In the genomic region with DNA sequence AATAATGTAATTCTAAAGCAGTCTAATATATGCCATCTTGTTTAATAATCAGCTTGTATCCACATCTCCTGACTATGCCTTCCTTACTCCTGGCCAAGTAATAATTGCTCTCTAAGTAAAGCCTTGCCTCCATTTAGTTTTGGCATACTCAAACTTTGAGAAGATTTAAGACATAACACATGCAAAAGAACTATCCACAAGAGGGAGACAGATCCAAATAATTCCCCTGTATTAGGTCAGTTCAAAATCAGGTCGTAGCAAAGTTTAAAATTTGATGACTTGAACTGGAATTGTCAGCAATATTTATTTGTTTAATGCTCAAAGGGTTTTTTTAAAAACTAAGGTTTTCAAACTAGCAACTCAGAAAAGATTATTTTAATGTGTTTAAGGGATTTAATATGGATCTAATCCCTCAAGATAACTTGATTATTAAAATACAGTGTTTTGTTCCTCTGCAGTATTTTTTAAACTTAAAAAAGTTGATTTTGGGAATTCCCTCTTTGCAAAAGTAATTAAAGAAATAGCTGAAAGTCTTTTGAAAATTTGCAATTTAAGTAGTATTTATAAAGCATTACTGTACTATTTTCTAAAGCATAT, we compare ENCODE assay signal across 8 cellular contexts.
A peak's percentile ranks its signal among the peaks of the same experiment; 100 is the strongest.
DNase-seq lines count a peak whose midpoint lies in the region; ATAC-seq and TF ChIP-seq lines count a peak whose summit lies in the region.

No MANE protein-coding gene starts in this region.

- DNase-seq in Right ventricle myocardium superior: no peak
- DNase-seq in right atrium auricular region (ENCODE audit: low spot score): no peak
- DNase-seq in Panc1 (ENCODE audit: low read depth, low spot score): peak; percentile 45
- peak; percentile 77 for DNase-seq in fibroblast of mammary gland (ENCODE audit: low read depth)
- DNase-seq in gastrocnemius medialis: no peak
- DNase-seq in activated T-cell treated with anti-CD3 and anti-CD28 coated beads, Interleukin-2, amount 50 U/mL, for 24 hours: no peak
- no peak for DNase-seq in stimulated activated CD4-positive, alpha-beta T cell treated with anti-CD3 and anti-CD28 coated beads, Interleukin-12 subunit alpha, Interleukin-12 subunit beta, amount 100 ng/mL, for 4 hours

- TF ChIP-seq CTCF in right atrium auricular region (IDR thresholded peaks at IDR 0.05): peak in 1 of 2 donors; percentile 64
- peak; percentile 78; the same call in 1 of the 2 replicates for TF ChIP-seq CTCF in Panc1 (IDR thresholded peaks at IDR 0.05)
- peak; percentile 74 for TF ChIP-seq CTCF in fibroblast of mammary gland (conservative IDR thresholded peaks at IDR 0.05; ENCODE audit: control insufficient read depth, insufficient read depth, low read depth, low read length)
- peak in 4 of 5 experiments; percentile 31 to 41 (median 38) for TF ChIP-seq CTCF in gastrocnemius medialis (IDR thresholded peaks at IDR 0.05 in 4 of 5, conservative IDR thresholded peaks at IDR 0.05 in 1 of 5)

- H3K4me3 ChIP-seq in right atrium auricular region (no peak overlapping the region), Panc1 (ENCODE audit: low read depth in 2 of 2, low read length in 2 of 2) (no peak overlapping the region), fibroblast of mammary gland (ENCODE audit: control insufficient read depth, low read depth, low read length) (no peak overlapping the region), gastrocnemius medialis (no peak overlapping the region)

- ATAC-seq in Right ventricle myocardium superior (ENCODE audit: poor library complexity) (peak; percentile 58), Panc1 (peak; percentile 87), gastrocnemius medialis (no peak), HG03196 (IDR thresholded peaks at IDR 0.05; ENCODE audit: unreplicated experiment) (no peak)

- H3K27ac Mint-ChIP-seq in activated T-cell treated with anti-CD3 and anti-CD28 coated beads, Interleukin-2, amount 50 U/mL, for 24 hours: no peak overlapping the region

- CTCF ChIA-PET in Panc1 (lab: Charles Lee): interaction anchor here (0.6 to 1.4 kb wide), 4 partner anchors 238 to 1681 kb away, joined by 3 to 8 read pairs (median 6); no protein-coding TSS in a partner anchor

- H3K36me3 Mint-ChIP-seq in activated T-cell treated with anti-CD3 and anti-CD28 coated beads, Interleukin-2, amount 50 U/mL, for 24 hours (ENCODE audit: low read depth): no peaks in the 10 kb centered on the region

- in situ Hi-C loops in Panc1 (cut with HindIII; ENCODE audit: low pct_unique_long_range_greater_than_20kb, low sequenced_read_pairs) (no loop called here), gastrocnemius medialis (cut with MboI; ENCODE audit: low sequenced_read_pairs in 4 of 4) (no loop called here)

- POLR2A ChIA-PET in Panc1 (lab: Charles Lee): no interaction called here

- no peak for TF ChIP-seq POLR2A in gastrocnemius medialis (IDR thresholded peaks at IDR 0.05)

- H3K27ac ChIP-seq in right atrium auricular region (no peak overlapping the region), Panc1 (ENCODE audit: low read length) (no peak overlapping the region; the same call in 1 of the 2 replicates), gastrocnemius medialis (no peak overlapping the region)

- intact Hi-C loops in Right ventricle myocardium superior (cut with DNase I) (loop anchor here (10.0 kb wide), 1 partner anchor 74 kb away; no protein-coding TSS in a partner anchor), Panc1 (cut with micrococcal nuclease; ENCODE audit: unreplicated experiment) (loop anchor here (5.0 kb wide), 2 partner anchors 531 to 1076 kb away; no protein-coding TSS in a partner anchor), gastrocnemius medialis (cut with DNase I; ENCODE audit: low total_unique reads) (loop anchor here (2.0 kb wide), 1 partner anchor 76 kb away; no protein-coding TSS in a partner anchor)

- H3K36me3 ChIP-seq in right atrium auricular region (peaks cover 4% of the 10 kb centered on the region), Panc1 (ENCODE audit: control insufficient read depth, insufficient read depth, low read length) (no peaks in the 10 kb centered on the region), gastrocnemius medialis (peaks cover 0 to 21% of the 10 kb centered on the region in 2 donors)

- H3K27me3 Mint-ChIP-seq in activated T-cell treated with anti-CD3 and anti-CD28 coated beads, Interleukin-2, amount 50 U/mL, for 24 hours: no peaks in the 10 kb centered on the region

- no TSS peak for BruUV-seq in Panc1 (replicated peaks; lab: Mats Ljungman, UMichigan)

- no peaks in the 10 kb centered on the region for H3K4me1 ChIP-seq in right atrium auricular region
- no peaks in the 10 kb centered on the region for H3K4me1 ChIP-seq in Panc1 (ENCODE audit: control insufficient read depth, insufficient read depth, low read length)
- no peaks in the 10 kb centered on the region for H3K4me1 ChIP-seq in gastrocnemius medialis

- H3K9me3 ChIP-seq in right atrium auricular region: no peaks in the 10 kb centered on the region
- H3K9me3 ChIP-seq in Panc1 (ENCODE audit: control insufficient read depth, insufficient read depth, low read depth, low read length): no peaks in the 10 kb centered on the region
- H3K9me3 ChIP-seq in gastrocnemius medialis: no peaks in the 10 kb centered on the region

- no peaks in the 10 kb centered on the region for H3K9me3 Mint-ChIP-seq in activated T-cell treated with anti-CD3 and anti-CD28 coated beads, Interleukin-2, amount 50 U/mL, for 24 hours

- H3K4me3 Mint-ChIP-seq in activated T-cell treated with anti-CD3 and anti-CD28 coated beads, Interleukin-2, amount 50 U/mL, for 24 hours: no peak overlapping the region

- no peaks in the 10 kb centered on the region for H3K4me1 Mint-ChIP-seq in activated T-cell treated with anti-CD3 and anti-CD28 coated beads, Interleukin-2, amount 50 U/mL, for 24 hours (ENCODE audit: low read depth)

- H3K27me3 ChIP-seq in right atrium auricular region: no peaks in the 10 kb centered on the region
- H3K27me3 ChIP-seq in Panc1 (ENCODE audit: control insufficient read depth, insufficient read depth, low read length): no peaks in the 10 kb centered on the region
- H3K27me3 ChIP-seq in gastrocnemius medialis: no peaks in the 10 kb centered on the region

Comparison
In these comparisons a context has a peak if more than half of its experiments do, and no peak if none do; other contexts are left out.
1. ATAC-seq: peak in Right ventricle myocardium superior (single experiment) and Panc1 (single experiment); none in gastrocnemius medialis (0 of 2) and HG03196 (single experiment).
2. DNase-seq: peak in Panc1 (single experiment) and fibroblast of mammary gland (single experiment); none in Right ventricle myocardium superior (single experiment), right atrium auricular region (single experiment), gastrocnemius medialis (0 of 2), activated T-cell treated with anti-CD3 and anti-CD28 coated beads, Interleukin-2, amount 50 U/mL, for 24 hours (single experiment) and stimulated activated CD4-positive, alpha-beta T cell treated with anti-CD3 and anti-CD28 coated beads, Interleukin-12 subunit alpha, Interleukin-12 subunit beta, amount 100 ng/mL, for 4 hours (single experiment).